ENCODE assay signal across 1 cellular context in genomic region chr7:43799605-43800004, GRCh38.
TF ChIP-seq lines count a peak whose summit lies in the region.

No MANE protein-coding gene starts in this region.

TF ChIP-seq in HepG2, 621 proteins besides CTCF, POLR2A, EP300 and RAD21 (continued from another document):
- TF ChIP-seq IKZF5 (CRISPR knock-in tag; IDR thresholded peaks at IDR 0.05): peak; percentile 40; the same call in 1 of the 2 replicates
